In genomic region chr17:16456770-16457316, GRCh38 we compare ENCODE assay signal across 22 cellular contexts. TPM values are rescaled to one million over a fixed set of nuclear protein-coding genes. Genes with fewer than 3 reads are reported as not detected.
DNase-seq lines count a peak whose midpoint lies in the region; ATAC-seq, FAIRE-seq and TF ChIP-seq lines count a peak whose summit lies in the region.
"Had no signal": no experiment of that assay in that cellular context is flagged by ENCODE, and none has a peak within 500 bp of the region (broad histone marks: within the 10 kb centered on the region; RNA-seq: fewer than 3 reads in every experiment).

No MANE protein-coding gene starts in this region.

- no peak overlapping the region for H3K27ac ChIP-seq in CD8-positive, alpha-beta T cell (ENCODE audit: low read depth, low read length)
- H3K27ac ChIP-seq in H9 (ENCODE audit: insufficient read length, low read depth, low read length) = no peak overlapping the region
- no peak overlapping the region for H3K27ac ChIP-seq in mesendoderm (ENCODE audit: low read depth, low read length)
- H3K27ac ChIP-seq: BLaER1, heart left ventricle, tibial nerve had no signal

- no peak for FAIRE-seq in D721Med (lab: Jason Lieb, UNC)
- FAIRE-seq: GM12892, TTC549 had no signal

- H2BK12ac ChIP-seq in H9 (ENCODE audit: insufficient read length, low read depth, low read length) = no peak overlapping the region

- POLR2A ChIA-PET in CD8-positive, alpha-beta T cell (lab: Charles Lee) = no interaction called here

- H3K23ac ChIP-seq in H9 (ENCODE audit: insufficient read length, low read depth, low read length) = no peak overlapping the region
- no peak overlapping the region for H3K23ac ChIP-seq in mesendoderm (ENCODE audit: low read length)

- H2BK120ac ChIP-seq in H9 (ENCODE audit: low read depth, low read length, poor library complexity, severe bottlenecking) (no peak overlapping the region), mesendoderm (ENCODE audit: low read depth, low read length) (no peak overlapping the region)

- no peaks in the 10 kb centered on the region for H3K9me3 Mint-ChIP-seq in CD8-positive, alpha-beta T cell
- H3K9me3 Mint-ChIP-seq in H9 = no peaks in the 10 kb centered on the region
- no peaks in the 10 kb centered on the region for H3K9me3 Mint-ChIP-seq in activated T-helper 2 cell treated with anti-CD3 and anti-CD28 coated beads, Interferon-gamma antibody, Interleukin-2, Interleukin-4, amounts not matched to agents 10 μg/mL and 5 μg/mL and 100 μg/mL, durations not matched to agents 14 hours and 24 hours and 36 hours
- H3K9me3 Mint-ChIP-seq: stimulated activated naive B cell treated with anti-CD40 and anti-IgM and Interleukin-4, amounts not matched to agents 10 μg/mL and 1 μg/mL and 100 μg/mL, for 72 hours had no signal

- intact Hi-C loops in CD8-positive, alpha-beta T cell (cut with DNase I, micrococcal nuclease) = no loop called here
- intact Hi-C loops in activated T-helper 2 cell treated with anti-CD3 and anti-CD28 coated beads, Interferon-gamma antibody, Interleukin-2, Interleukin-4, amounts not matched to agents 10 μg/mL and 5 μg/mL and 100 μg/mL, durations not matched to agents 14 hours and 24 hours and 36 hours (cut with micrococcal nuclease) = no loop called here

- CTCF ChIA-PET in CD8-positive, alpha-beta T cell (lab: Charles Lee) = no interaction called here

- no peaks in the 10 kb centered on the region for H3K27me3 ChIP-seq in CD8-positive, alpha-beta T cell (ENCODE audit: insufficient read depth, low read length)
- H3K27me3 ChIP-seq in H9 (ENCODE audit: insufficient read depth, low read length) = no peaks in the 10 kb centered on the region
- H3K27me3 ChIP-seq in mesendoderm (ENCODE audit: insufficient read depth, low read length, poor library complexity) = no peaks in the 10 kb centered on the region
- H3K27me3 ChIP-seq: BLaER1, heart left ventricle, tibial nerve had no signal

- ATAC-seq in CD8-positive, alpha-beta T cell = no peak
- ATAC-seq: HCT116, heart left ventricle, left ventricle myocardium superior, sciatic nerve had no signal

- H3K56ac ChIP-seq in H9 (ENCODE audit: insufficient read length, low read depth, low read length) (no peak overlapping the region), mesendoderm (ENCODE audit: low read length) (no peak overlapping the region)

- no peaks in the 10 kb centered on the region for H3K4me1 ChIP-seq in CD8-positive, alpha-beta T cell (ENCODE audit: insufficient read depth, low read length)
- H3K4me1 ChIP-seq in H9 (ENCODE audit: insufficient read depth, low read length) = peaks cover 5% of the 10 kb centered on the region
- H3K4me1 ChIP-seq in mesendoderm (ENCODE audit: control insufficient read depth, low read depth, low read length) = peaks cover 8% of the 10 kb centered on the region

- no peaks in the 10 kb centered on the region for H3K36me3 ChIP-seq in CD8-positive, alpha-beta T cell (ENCODE audit: insufficient read depth, low read length)
- H3K36me3 ChIP-seq in mesendoderm (ENCODE audit: control insufficient read depth, insufficient read depth, low read length) = no peaks in the 10 kb centered on the region
- H3K36me3 ChIP-seq: heart left ventricle had no signal

- H2BK5ac ChIP-seq in H9 (ENCODE audit: insufficient read length, low read length) (no peak overlapping the region), mesendoderm (ENCODE audit: low read length) (no peak overlapping the region)

- H2BK15ac ChIP-seq in H9 (ENCODE audit: low read depth, low read length) (no peak overlapping the region), mesendoderm (replicated peaks; ENCODE audit: low read depth) (no peak overlapping the region)

- TF ChIP-seq CTCF in CD8-positive, alpha-beta T cell (IDR thresholded peaks at IDR 0.05) = no peak
- TF ChIP-seq CTCF in H9 (conservative IDR thresholded peaks at IDR 0.05) (peak; percentile 34; the same call in 2 of the 3 replicates), D721Med (IDR thresholded peaks at IDR 0.05; ENCODE audit: insufficient read depth, missing control alignments) (no peak)

- H4K20me1 ChIP-seq in H9 (ENCODE audit: control insufficient read depth, insufficient read depth, insufficient read length) = no peaks in the 10 kb centered on the region

- H3K27me3 Mint-ChIP-seq in CD8-positive, alpha-beta T cell (ENCODE audit: low read depth) = no peaks in the 10 kb centered on the region
- no peaks in the 10 kb centered on the region; the same call in 1 of the 2 replicates for H3K27me3 Mint-ChIP-seq in H9 (ENCODE audit: low read depth)
- H3K27me3 Mint-ChIP-seq in activated T-helper 2 cell treated with anti-CD3 and anti-CD28 coated beads, Interferon-gamma antibody, Interleukin-2, Interleukin-4, amounts not matched to agents 10 μg/mL and 5 μg/mL and 100 μg/mL, durations not matched to agents 14 hours and 24 hours and 36 hours (ENCODE audit: low read depth) = no peaks in the 10 kb centered on the region
- H3K27me3 Mint-ChIP-seq: stimulated activated naive B cell treated with anti-CD40 and anti-IgM and Interleukin-4, amounts not matched to agents 10 μg/mL and 1 μg/mL and 100 μg/mL, for 72 hours had no signal

- H3K18ac ChIP-seq in H9 (ENCODE audit: insufficient read length, low read depth, low read length) (no peak overlapping the region), mesendoderm (ENCODE audit: low read length) (no peak overlapping the region)

- no peak overlapping the region for H4K8ac ChIP-seq in H9 (replicated peaks; ENCODE audit: insufficient read length, low read depth, low read length)
- no peak overlapping the region for H4K8ac ChIP-seq in mesendoderm (ENCODE audit: low read depth, low read length)

- no peak overlapping the region for H3K14ac ChIP-seq in H9 (ENCODE audit: insufficient read depth, low read length)

- H4K91ac ChIP-seq in H9 (ENCODE audit: insufficient read length, low read depth, low read length) = no peak overlapping the region

- H3K79me2 ChIP-seq in H9 (ENCODE audit: insufficient read depth, low read length) = no peaks in the 10 kb centered on the region
- H3K79me2 ChIP-seq in mesendoderm (ENCODE audit: control insufficient read depth, insufficient read depth, low read length) = no peaks in the 10 kb centered on the region

- H4K5ac ChIP-seq in H9 (ENCODE audit: insufficient read length, low read depth, low read length) (no peak overlapping the region), mesendoderm (ENCODE audit: low read length) (no peak overlapping the region)

- H3K4me2 ChIP-seq in H9 (ENCODE audit: insufficient read depth, insufficient read length, low read length) = no peak overlapping the region
- no peak overlapping the region for H3K4me2 ChIP-seq in mesendoderm (ENCODE audit: low read length)
- H3K4me2 ChIP-seq: BLaER1 had no signal

- H3K9ac ChIP-seq in H9 (ENCODE audit: extremely low read depth, insufficient read length, low read length) (no peak overlapping the region), mesendoderm (ENCODE audit: low read length) (no peak overlapping the region)
- H3K9ac ChIP-seq: BLaER1 had no signal

- H2BK20ac ChIP-seq in H9 (ENCODE audit: low read depth, low read length, poor library complexity, severe bottlenecking) = no peak overlapping the region

- no peak overlapping the region for H3T11ph ChIP-seq in H9 (ENCODE audit: low read length)

- no peak overlapping the region for H2AK5ac ChIP-seq in H9 (ENCODE audit: insufficient read length, low read length)
- H2AK5ac ChIP-seq in mesendoderm (ENCODE audit: low read length) = no peak overlapping the region

- H3K4ac ChIP-seq in H9 (ENCODE audit: low read depth, low read length) (no peak overlapping the region), mesendoderm (ENCODE audit: low read depth, low read length) (no peak overlapping the region)

- H3K27ac Mint-ChIP-seq in CD8-positive, alpha-beta T cell = peak overlapping the region; percentile 45
- H3K27ac Mint-ChIP-seq in H9 = peak overlapping the region in 2 of 3 experiments; percentile 6 to 83; a peak in 2 of 7 replicates
- H3K27ac Mint-ChIP-seq in activated T-helper 2 cell treated with anti-CD3 and anti-CD28 coated beads, Interferon-gamma antibody, Interleukin-2, Interleukin-4, amounts not matched to agents 10 μg/mL and 5 μg/mL and 100 μg/mL, durations not matched to agents 14 hours and 24 hours and 36 hours = peak overlapping the region; percentile 46

- no peak overlapping the region for H3K4me3 ChIP-seq in CD8-positive, alpha-beta T cell (ENCODE audit: low read depth, low read length)
- no peak overlapping the region for H3K4me3 ChIP-seq in mesendoderm (ENCODE audit: low read length)
- H3K4me3 ChIP-seq: BLaER1, heart left ventricle, tibial nerve had no signal

- peaks cover 8% of the 10 kb centered on the region for H3K36me3 Mint-ChIP-seq in CD8-positive, alpha-beta T cell
- peaks cover 2 to 20% (median 14%) of the 10 kb centered on the region in 3 experiments; a peak in 6 of 7 replicates for H3K36me3 Mint-ChIP-seq in H9 (ENCODE audit: insufficient read depth in 1 of 3, low read depth in 3 of 3)
- peaks cover 22% of the 10 kb centered on the region for H3K36me3 Mint-ChIP-seq in activated T-helper 2 cell treated with anti-CD3 and anti-CD28 coated beads, Interferon-gamma antibody, Interleukin-2, Interleukin-4, amounts not matched to agents 10 μg/mL and 5 μg/mL and 100 μg/mL, durations not matched to agents 14 hours and 24 hours and 36 hours (ENCODE audit: low read depth)

- WGBS in H9 (ENCODE audit: extremely low coverage, insufficient read length, low lambda C conversion rate) = no CpG with 5 or more reads among the region's 8 CpGs
- no CpG with 5 or more reads among the region's 8 CpGs for WGBS in mesendoderm (ENCODE audit: extremely low coverage, insufficient coverage, low lambda C conversion rate)

- H3K79me1 ChIP-seq in H9 (ENCODE audit: insufficient read depth, low read depth, low read length, poor library complexity, severe bottlenecking) = no peaks in the 10 kb centered on the region
- H3K79me1 ChIP-seq in mesendoderm (ENCODE audit: low read length) = no peaks in the 10 kb centered on the region

- H3K4me1 Mint-ChIP-seq in CD8-positive, alpha-beta T cell (ENCODE audit: low read depth) = peaks cover 5% of the 10 kb centered on the region
- H3K4me1 Mint-ChIP-seq in H9 = peaks cover 29 to 32% of the 10 kb centered on the region in 2 experiments
- no peaks in the 10 kb centered on the region for H3K4me1 Mint-ChIP-seq in activated T-helper 2 cell treated with anti-CD3 and anti-CD28 coated beads, Interferon-gamma antibody, Interleukin-2, Interleukin-4, amounts not matched to agents 10 μg/mL and 5 μg/mL and 100 μg/mL, durations not matched to agents 14 hours and 24 hours and 36 hours (ENCODE audit: low read depth)

- H3K23me2 ChIP-seq in H9 (ENCODE audit: insufficient read length, low read depth, low read length, poor library complexity, severe bottlenecking) = no peaks in the 10 kb centered on the region

- no peak overlapping the region for H3K4me3 Mint-ChIP-seq in CD8-positive, alpha-beta T cell
- H3K4me3 Mint-ChIP-seq in H9 = no peak overlapping the region
- H3K4me3 Mint-ChIP-seq in activated T-helper 2 cell treated with anti-CD3 and anti-CD28 coated beads, Interferon-gamma antibody, Interleukin-2, Interleukin-4, amounts not matched to agents 10 μg/mL and 5 μg/mL and 100 μg/mL, durations not matched to agents 14 hours and 24 hours and 36 hours (ENCODE audit: low read depth) = no peak overlapping the region

- no peak overlapping the region for H2AFZ ChIP-seq in H9 (ENCODE audit: low read length)

- no peak for DNase-seq in CD8-positive, alpha-beta T cell
- peak; percentile 73 for DNase-seq in H9
- DNase-seq in activated T-helper 2 cell treated with anti-CD3 and anti-CD28 coated beads, Interferon-gamma antibody, Interleukin-2, Interleukin-4, amounts not matched to agents 10 μg/mL and 5 μg/mL and 100 μg/mL, durations not matched to agents 14 hours and 24 hours and 36 hours (ENCODE audit: low spot score) = no peak
- DNase-seq in mesendoderm = peak; percentile 63
- no peak for DNase-seq in D721Med (ENCODE audit: insufficient read length, low spot score)
- DNase-seq in GF-D8 (lab: John Stamatoyannopoulos, UW) = no peak
- no peak for DNase-seq in NCI-H1092 (lab: John Stamatoyannopoulos, UW)
- DNase-seq: activated CD4-positive, alpha-beta T cell treated with anti-CD3 and anti-CD28 coated beads, Interleukin-2, amount 50 U/mL, for 1 hour; activated naive CD4-positive, alpha-beta T cell treated with anti-CD3 and anti-CD28 coated beads, Interleukin-2, amount 50 U/mL, for 16 hours; aorta; effector memory CD4-positive, alpha-beta T cell; heart left ventricle; left ventricle myocardium superior; NCI-H1694; stimulated activated naive B cell treated with anti-CD40 and anti-IgM and Interleukin-4, amounts not matched to agents 10 μg/mL and 1 μg/mL and 100 μg/mL, for 72 hours had no signal

- no peaks in the 10 kb centered on the region for H3K9me3 ChIP-seq in CD8-positive, alpha-beta T cell (ENCODE audit: low read length)
- H3K9me3 ChIP-seq in H9 (ENCODE audit: control insufficient read depth, low read depth, low read length) = no peaks in the 10 kb centered on the region
- H3K9me3 ChIP-seq: BLaER1, heart left ventricle, tibial nerve had no signal

RNA-seq across cellular contexts. Expression of gene LRRC75A, which starts 35.1 kb away (rescaled TPM):
- 1 to 10 TPM; 1.7 TPM for total RNA-seq in CD8-positive, alpha-beta T cell
- total RNA-seq in H9 (2021) = 9.4 and 10.1 TPM in 2 replicates
- total RNA-seq in activated T-helper 2 cell treated with anti-CD3 and anti-CD28 coated beads, Interferon-gamma antibody, Interleukin-2, Interleukin-4, amounts not matched to agents 10 μg/mL and 5 μg/mL and 100 μg/mL, durations not matched to agents 14 hours and 24 hours and 36 hours = 2.0 and 2.6 TPM in 2 replicates
- polyA plus RNA-seq in mesendoderm (2013, experiment 1 of 2) = 1.1 TPM
- polyA plus RNA-seq in mesendoderm (2013, experiment 2 of 2) = 1.3 TPM

RNA-seq across cellular contexts. Expression of gene TRPV2, which starts 41.5 kb away (rescaled TPM):
- total RNA-seq in CD8-positive, alpha-beta T cell = 10 to 100 TPM; 37.1 to 37.4 TPM
- 1.0 and 1.1 TPM in 2 replicates for total RNA-seq in H9 (2021)
- 44.4 and 46.8 TPM in 2 replicates for total RNA-seq in activated T-helper 2 cell treated with anti-CD3 and anti-CD28 coated beads, Interferon-gamma antibody, Interleukin-2, Interleukin-4, amounts not matched to agents 10 μg/mL and 5 μg/mL and 100 μg/mL, durations not matched to agents 14 hours and 24 hours and 36 hours
- polyA plus RNA-seq in mesendoderm (2013, experiment 1 of 2) = 1.3 TPM
- 1.9 TPM for polyA plus RNA-seq in mesendoderm (2013, experiment 2 of 2)
- total RNA-seq: MCF 10A had no signal

Comparison
In these comparisons a context has a peak if more than half of its experiments do, and no peak if none do; other contexts are left out.
1. DNase-seq: peak in H9 (single experiment) and mesendoderm (single experiment); none in CD8-positive, alpha-beta T cell (0 of 7), activated T-helper 2 cell treated with anti-CD3 and anti-CD28 coated beads, Interferon-gamma antibody, Interleukin-2, Interleukin-4, amounts not matched to agents 10 μg/mL and 5 μg/mL and 100 μg/mL, durations not matched to agents 14 hours and 24 hours and 36 hours (single experiment), D721Med (single experiment), GF-D8 (single experiment) and NCI-H1092 (single experiment).
2. RNA of gene TRPV2, which starts 41.5 kb away (total RNA-seq): 44.4 to 46.8 TPM in activated T-helper 2 cell treated with anti-CD3 and anti-CD28 coated beads, Interferon-gamma antibody, Interleukin-2, Interleukin-4, amounts not matched to agents 10 μg/mL and 5 μg/mL and 100 μg/mL, durations not matched to agents 14 hours and 24 hours and 36 hours and 37.1 to 37.4 TPM in CD8-positive, alpha-beta T cell; 1.0 to 1.1 TPM in H9; every median in the first group is over 10 times any median in the second.
3. Peak in every context shown above with its lines, with median percentiles within 50 percentile points of each other: H3K27ac Mint-ChIP-seq.